8 cellular contexts compared by ENCODE assay signal in the genomic region with DNA sequence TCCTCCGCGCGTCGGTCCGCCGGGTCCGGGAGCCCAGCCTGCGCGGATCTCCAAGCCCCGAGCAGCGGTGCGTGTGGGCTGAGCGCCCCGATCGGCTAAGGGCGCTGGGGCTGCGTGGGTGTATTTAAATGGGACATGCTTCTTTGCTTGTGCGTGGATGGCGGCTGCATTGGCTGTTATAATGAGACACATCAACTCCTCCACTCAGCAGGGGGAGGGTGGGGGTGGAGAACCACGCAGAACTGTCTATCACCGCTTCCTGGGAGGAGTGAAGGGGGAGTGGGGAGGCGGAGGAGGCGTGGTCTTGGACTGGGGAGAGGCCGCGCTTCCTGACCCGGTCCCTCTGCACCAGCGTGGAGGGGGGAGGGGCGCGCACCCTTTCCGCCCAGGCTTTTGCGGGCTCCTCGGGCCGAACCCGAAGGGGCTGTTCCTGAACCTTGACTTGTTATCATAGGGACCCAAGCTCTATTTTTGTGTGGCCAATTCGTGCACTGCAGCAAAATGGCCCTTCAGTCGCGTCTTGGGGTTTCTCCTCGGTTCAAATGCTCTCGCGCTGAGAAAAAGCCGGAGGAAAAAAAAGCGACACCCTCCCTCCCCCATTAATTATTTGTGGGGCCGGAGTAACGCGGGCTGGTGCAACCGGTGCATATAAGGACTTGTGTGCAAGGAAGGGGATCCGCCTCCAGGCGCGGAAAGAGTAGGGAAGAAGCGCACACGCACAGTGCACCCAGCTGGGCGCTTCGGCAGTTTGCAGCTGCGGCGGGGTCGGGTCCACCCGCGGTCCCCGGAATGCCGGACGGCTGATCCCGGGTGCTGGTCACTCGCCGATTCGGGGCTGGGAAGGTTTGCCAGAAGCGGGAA. TPM values are rescaled to one million over a fixed set of nuclear protein-coding genes. Genes with fewer than 3 reads are reported as not detected.
A peak's percentile ranks its signal among the peaks of the same experiment; 100 is the strongest.
DNase-seq lines count a peak whose midpoint lies in the region; ATAC-seq and TF ChIP-seq lines count a peak whose summit lies in the region.

A gene (minus strand): TSS at position 180 of the 861 bp plus-strand sequence. CDS start 342 bp downstream, outside the sequence.

- peak within 1 kb of the TSS; percentile 95 for H3K4me3 Mint-ChIP-seq in GM23338

- peak within 1 kb of the TSS; percentile 98 for H3K4me2 ChIP-seq in GM23338

- H4K20me1 ChIP-seq in GM23338 (replicated peaks; ENCODE audit: insufficient read depth) = no peaks in the 10 kb centered on the region

- H3K27ac ChIP-seq in GM23338 (ENCODE audit: low read depth) (peak within 1 kb of the TSS; percentile 88), SJCRH30 (peak within 1 kb of the TSS; percentile 43), neutrophil (no peak within 1 kb of the TSS), substantia nigra (ENCODE audit: low read depth, low read length, poor library complexity, severe bottlenecking) (peak within 1 kb of the TSS; percentile 76)

- peak within 1 kb of the TSS; percentile 20; the same call in 1 of the 2 replicates for H2AFZ ChIP-seq in GM23338

- H3K36me3 ChIP-seq in GM23338 (ENCODE audit: insufficient read depth) = no peaks in the 10 kb centered on the region
- H3K36me3 ChIP-seq in SJCRH30 = no peaks in the 10 kb centered on the region
- no peaks in the 10 kb centered on the region for H3K36me3 ChIP-seq in neutrophil

- peaks cover 44% of the 10 kb centered on the region for H3K4me1 Mint-ChIP-seq in GM23338

- H3K27me3 ChIP-seq in GM23338 (ENCODE audit: insufficient read depth) (peaks cover 10% of the 10 kb centered on the region), SJCRH30 (no peaks in the 10 kb centered on the region), neutrophil (peaks cover 82% of the 10 kb centered on the region)

- peaks cover 21% of the 10 kb centered on the region for H3K27me3 Mint-ChIP-seq in GM23338 (ENCODE audit: insufficient read depth, low read depth, poor library complexity)

- H3K27ac Mint-ChIP-seq in GM23338 = peak within 1 kb of the TSS; percentile 85

- H3K9me3 ChIP-seq in SJCRH30 (replicated peaks) = no peaks in the 10 kb centered on the region
- no peaks in the 10 kb centered on the region for H3K9me3 ChIP-seq in neutrophil

- TF ChIP-seq CTCF in GM23338 (conservative IDR thresholded peaks at IDR 0.05; ENCODE audit: low read depth in 2 of 2) (peak; percentile 17 to 33; a peak in 3 of 4 replicates), neutrophil (IDR thresholded peaks at IDR 0.05) (peak; percentile 28)

- H3K9me3 Mint-ChIP-seq in GM23338 = no peaks in the 10 kb centered on the region; the same call in 2 of the 3 replicates

- peaks cover 38% of the 10 kb centered on the region for H3K79me2 ChIP-seq in GM23338 (replicated peaks; ENCODE audit: insufficient read depth)

- peaks cover 40% of the 10 kb centered on the region for H3K4me1 ChIP-seq in GM23338 (ENCODE audit: insufficient read depth)
- no peaks in the 10 kb centered on the region; the same call in 1 of the 2 replicates for H3K4me1 ChIP-seq in SJCRH30
- peaks cover 26 to 31% of the 10 kb centered on the region in 2 experiments for H3K4me1 ChIP-seq in neutrophil (ENCODE audit: control insufficient read depth in 1 of 2, insufficient read depth in 1 of 2, low read depth in 1 of 2, low read length in 1 of 2)

- ATAC-seq in GM23338 = peak; percentile 70

- 0 out of 3 replicates have a peak, but pooled peaks cover 3% of the 10 kb centered on the region for H3K36me3 Mint-ChIP-seq in GM23338 (ENCODE audit: low read depth)

- H3K4me3 ChIP-seq in GM23338 (peak within 1 kb of the TSS; percentile 82), SJCRH30 (peak within 1 kb of the TSS; percentile 70), neutrophil (ENCODE audit: low read depth in 1 of 2, low read length in 1 of 2) (peak within 1 kb of the TSS; percentile 82)

- peaks cover 3% of the 10 kb centered on the region; the same call in 1 of the 2 replicates for H3K9me2 ChIP-seq in GM23338 (ENCODE audit: insufficient read depth)

- H3F3A ChIP-seq in GM23338 (replicated peaks; ENCODE audit: low read depth) = no peaks in the 10 kb centered on the region

- DNase-seq in ELR (ENCODE audit: low read depth) (peak; percentile 90), GM23338 (ENCODE audit: low spot score) (peak; percentile 88), LHCN-M2 (ENCODE audit: low read depth) (peak; percentile 61), SJCRH30 (peak; percentile 90 to 92), foreskin melanocyte (peak; percentile 93), substantia nigra (lab: John Stamatoyannopoulos, UW) (peak; percentile 62 to 97 (median 90))
- peak; percentile 89 for DNase-seq in activated gamma-delta T cell treated with anti-CD3 and anti-CD28 coated beads, Interleukin-2, amount 50 U/mL, for 16 hours (ENCODE audit: low read depth)

TF ChIP-seq in GM23338, 12 proteins besides CTCF, POLR2A, EP300 and RAD21:
- TF ChIP-seq, protein P1, sequence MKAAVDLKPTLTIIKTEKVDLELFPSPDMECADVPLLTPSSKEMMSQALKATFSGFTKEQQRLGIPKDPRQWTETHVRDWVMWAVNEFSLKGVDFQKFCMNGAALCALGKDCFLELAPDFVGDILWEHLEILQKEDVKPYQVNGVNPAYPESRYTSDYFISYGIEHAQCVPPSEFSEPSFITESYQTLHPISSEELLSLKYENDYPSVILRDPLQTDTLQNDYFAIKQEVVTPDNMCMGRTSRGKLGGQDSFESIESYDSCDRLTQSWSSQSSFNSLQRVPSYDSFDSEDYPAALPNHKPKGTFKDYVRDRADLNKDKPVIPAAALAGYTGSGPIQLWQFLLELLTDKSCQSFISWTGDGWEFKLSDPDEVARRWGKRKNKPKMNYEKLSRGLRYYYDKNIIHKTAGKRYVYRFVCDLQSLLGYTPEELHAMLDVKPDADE (IDR thresholded peaks at IDR 0.05) = peak; percentile 24; the same call in 1 of the 2 replicates
- TF ChIP-seq POLR2AphosphoS5 (IDR thresholded peaks at IDR 0.05; ENCODE audit: low read depth) = peak; percentile 61
- TF ChIP-seq, protein P2, sequence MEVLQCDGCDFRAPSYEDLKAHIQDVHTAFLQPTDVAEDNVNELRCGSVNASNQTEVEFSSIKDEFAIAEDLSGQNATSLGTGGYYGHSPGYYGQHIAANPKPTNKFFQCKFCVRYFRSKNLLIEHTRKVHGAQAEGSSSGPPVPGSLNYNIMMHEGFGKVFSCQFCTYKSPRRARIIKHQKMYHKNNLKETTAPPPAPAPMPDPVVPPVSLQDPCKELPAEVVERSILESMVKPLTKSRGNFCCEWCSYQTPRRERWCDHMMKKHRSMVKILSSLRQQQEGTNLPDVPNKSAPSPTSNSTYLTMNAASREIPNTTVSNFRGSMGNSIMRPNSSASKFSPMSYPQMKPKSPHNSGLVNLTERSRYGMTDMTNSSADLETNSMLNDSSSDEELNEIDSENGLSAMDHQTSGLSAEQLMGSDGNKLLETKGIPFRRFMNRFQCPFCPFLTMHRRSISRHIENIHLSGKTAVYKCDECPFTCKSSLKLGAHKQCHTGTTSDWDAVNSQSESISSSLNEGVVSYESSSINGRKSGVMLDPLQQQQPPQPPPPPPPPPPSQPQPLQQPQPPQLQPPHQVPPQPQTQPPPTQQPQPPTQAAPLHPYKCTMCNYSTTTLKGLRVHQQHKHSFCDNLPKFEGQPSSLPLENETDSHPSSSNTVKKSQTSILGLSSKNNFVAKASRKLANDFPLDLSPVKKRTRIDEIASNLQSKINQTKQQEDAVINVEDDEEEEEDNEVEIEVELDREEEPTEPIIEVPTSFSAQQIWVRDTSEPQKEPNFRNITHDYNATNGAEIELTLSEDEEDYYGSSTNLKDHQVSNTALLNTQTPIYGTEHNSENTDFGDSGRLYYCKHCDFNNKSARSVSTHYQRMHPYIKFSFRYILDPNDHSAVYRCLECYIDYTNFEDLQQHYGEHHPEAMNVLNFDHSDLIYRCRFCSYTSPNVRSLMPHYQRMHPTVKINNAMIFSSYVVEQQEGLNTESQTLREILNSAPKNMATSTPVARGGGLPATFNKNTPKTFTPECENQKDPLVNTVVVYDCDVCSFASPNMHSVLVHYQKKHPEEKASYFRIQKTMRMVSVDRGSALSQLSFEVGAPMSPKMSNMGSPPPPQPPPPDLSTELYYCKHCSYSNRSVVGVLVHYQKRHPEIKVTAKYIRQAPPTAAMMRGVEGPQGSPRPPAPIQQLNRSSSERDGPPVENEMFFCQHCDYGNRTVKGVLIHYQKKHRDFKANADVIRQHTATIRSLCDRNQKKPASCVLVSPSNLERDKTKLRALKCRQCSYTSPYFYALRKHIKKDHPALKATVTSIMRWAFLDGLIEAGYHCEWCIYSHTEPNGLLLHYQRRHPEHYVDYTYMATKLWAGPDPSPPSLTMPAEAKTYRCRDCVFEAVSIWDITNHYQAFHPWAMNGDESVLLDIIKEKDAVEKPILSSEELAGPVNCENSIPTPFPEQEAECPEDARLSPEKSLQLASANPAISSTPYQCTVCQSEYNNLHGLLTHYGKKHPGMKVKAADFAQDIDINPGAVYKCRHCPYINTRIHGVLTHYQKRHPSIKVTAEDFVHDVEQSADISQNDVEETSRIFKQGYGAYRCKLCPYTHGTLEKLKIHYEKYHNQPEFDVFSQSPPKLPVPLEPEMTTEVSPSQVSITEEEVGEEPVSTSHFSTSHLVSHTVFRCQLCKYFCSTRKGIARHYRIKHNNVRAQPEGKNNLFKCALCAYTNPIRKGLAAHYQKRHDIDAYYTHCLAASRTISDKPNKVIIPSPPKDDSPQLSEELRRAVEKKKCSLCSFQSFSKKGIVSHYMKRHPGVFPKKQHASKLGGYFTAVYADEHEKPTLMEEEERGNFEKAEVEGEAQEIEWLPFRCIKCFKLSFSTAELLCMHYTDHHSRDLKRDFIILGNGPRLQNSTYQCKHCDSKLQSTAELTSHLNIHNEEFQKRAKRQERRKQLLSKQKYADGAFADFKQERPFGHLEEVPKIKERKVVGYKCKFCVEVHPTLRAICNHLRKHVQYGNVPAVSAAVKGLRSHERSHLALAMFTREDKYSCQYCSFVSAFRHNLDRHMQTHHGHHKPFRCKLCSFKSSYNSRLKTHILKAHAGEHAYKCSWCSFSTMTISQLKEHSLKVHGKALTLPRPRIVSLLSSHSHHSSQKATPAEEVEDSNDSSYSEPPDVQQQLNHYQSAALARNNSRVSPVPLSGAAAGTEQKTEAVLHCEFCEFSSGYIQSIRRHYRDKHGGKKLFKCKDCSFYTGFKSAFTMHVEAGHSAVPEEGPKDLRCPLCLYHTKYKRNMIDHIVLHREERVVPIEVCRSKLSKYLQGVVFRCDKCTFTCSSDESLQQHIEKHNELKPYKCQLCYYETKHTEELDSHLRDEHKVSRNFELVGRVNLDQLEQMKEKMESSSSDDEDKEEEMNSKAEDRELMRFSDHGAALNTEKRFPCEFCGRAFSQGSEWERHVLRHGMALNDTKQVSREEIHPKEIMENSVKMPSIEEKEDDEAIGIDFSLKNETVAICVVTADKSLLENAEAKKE (CRISPR knock-in tag; IDR thresholded peaks at IDR 0.05) = no peak

RNA-seq across cellular contexts. Expression of the gene that starts here (rescaled TPM):
- 34.3 and 49.2 TPM in 2 replicates for total RNA-seq in GM23338 (2014; rRNA removed; shearing (Covaris generic))
- 14.1 and 14.6 TPM in 2 replicates for polyA plus RNA-seq in GM23338 (2016; fragmentation: Nextera tagmentation; extraction: Ambion mirVana)
- total RNA-seq in LHCN-M2 (2014; rRNA removed) = 0.23 and 0.45 TPM in 2 replicates
- 0.32 TPM for polyA plus RNA-seq in LHCN-M2 (2012)
- 12.9 and 14.8 TPM in 2 replicates for total RNA-seq in SJCRH30 (2014; rRNA removed; shearing (Covaris generic))

Comparison
In these comparisons a context has a peak if more than half of its experiments do, and no peak if none do; other contexts are left out.
1. Peak in DNase-seq in LHCN-M2; RNA of the gene not detected or under 1 TPM.